10 cellular contexts compared by ENCODE assay signal in the genomic region with DNA sequence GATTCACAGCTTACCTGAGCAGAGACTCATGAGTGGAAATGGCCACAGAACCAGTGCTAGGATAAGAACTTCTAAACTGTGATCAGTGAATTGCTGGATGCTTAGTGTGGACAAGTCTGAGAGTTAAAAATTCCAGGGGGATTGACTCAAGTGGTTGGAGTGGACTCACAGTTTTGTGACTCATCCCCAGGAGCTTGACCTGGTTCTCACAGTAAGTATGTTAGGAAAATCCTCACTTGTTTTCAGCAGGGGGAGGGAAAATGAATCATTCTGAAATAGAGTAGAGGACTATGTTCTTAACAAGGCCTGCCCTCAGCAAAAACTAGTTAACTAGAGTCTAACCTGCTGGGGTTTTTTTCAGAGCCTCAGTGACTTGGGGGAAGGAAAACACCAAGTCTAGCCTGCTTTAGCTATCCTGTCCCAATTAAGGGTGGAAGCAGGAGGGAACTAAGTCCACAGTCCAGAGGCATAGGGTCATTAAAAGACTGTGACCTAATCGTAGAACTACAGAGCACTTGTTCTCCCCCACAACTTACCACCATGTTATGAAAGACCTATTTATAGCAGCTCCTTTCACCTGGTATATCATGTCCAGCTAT. TPM values are rescaled to one million over a fixed set of nuclear protein-coding genes. Genes with fewer than 3 reads are reported as not detected.
DNase-seq lines count a peak whose midpoint lies in the region; ATAC-seq lines count a peak whose summit lies in the region.
"Had no signal": no experiment of that assay in that cellular context is flagged by ENCODE, and none has a peak within 500 bp of the region (broad histone marks: within the 10 kb centered on the region; RNA-seq: fewer than 3 reads in every experiment).

No MANE protein-coding gene starts in this region.

- H3K18ac ChIP-seq in mesenchymal stem cell (ENCODE audit: low read depth in 1 of 2, low read length in 2 of 2): peak overlapping the region in 1 of 2 experiments; percentile 52

- peak overlapping the region; percentile 10 for H2BK5ac ChIP-seq in mesenchymal stem cell (ENCODE audit: low read depth, low read length, poor library complexity, severe bottlenecking)

- H3K23ac ChIP-seq in mesenchymal stem cell (ENCODE audit: low read length in 2 of 2): no peak overlapping the region

- H2BK120ac ChIP-seq in mesenchymal stem cell (ENCODE audit: low read depth, low read length): no peak overlapping the region

- H3K9ac ChIP-seq in mesenchymal stem cell (ENCODE audit: low read length): peak overlapping the region; percentile 34
- H3K9ac ChIP-seq: neural progenitor cell had no signal

- no peak overlapping the region for H4K8ac ChIP-seq in mesenchymal stem cell (ENCODE audit: low read length)

- peak overlapping the region; percentile 13 for H3K4me2 ChIP-seq in mesenchymal stem cell (ENCODE audit: low read length, poor library complexity, severe bottlenecking)
- H3K4me2 ChIP-seq: neural progenitor cell had no signal

- peak overlapping the region; percentile 91 for H3K27ac ChIP-seq in mesenchymal stem cell (ENCODE audit: low read length, poor library complexity, severe bottlenecking)
- H3K27ac ChIP-seq: neural progenitor cell had no signal

- H3K4me1 ChIP-seq in mesenchymal stem cell (ENCODE audit: control insufficient read depth, insufficient read depth, low read depth, low read length): peaks cover 6% of the 10 kb centered on the region
- H3K4me1 ChIP-seq: neural progenitor cell had no signal

- no CpG with 5 or more reads among the region's 1 CpG for WGBS in mesenchymal stem cell

- peak overlapping the region in 1 of 2 experiments; percentile 5 for H3K4me3 ChIP-seq in mesenchymal stem cell (ENCODE audit: insufficient read depth in 1 of 2, low read depth in 1 of 2, low read length in 2 of 2)
- H3K4me3 ChIP-seq: neural progenitor cell had no signal

- no peak for ATAC-seq in GM19023 (IDR thresholded peaks at IDR 0.05; ENCODE audit: unreplicated experiment)

- no peak overlapping the region for H2BK15ac ChIP-seq in mesenchymal stem cell (ENCODE audit: low read depth, poor library complexity, severe bottlenecking)

- DNase-seq in AG08395 (ENCODE audit: low spot score) (peak; percentile 91), LoVo (ENCODE audit: low spot score) (peak; percentile 59), dedifferentiated amniotic fluid mesenchymal stem cell (ENCODE audit: extremely low spot score) (peak; percentile 96), mesenchymal stem cell (peak; percentile 99), GM19240 (ENCODE audit: insufficient read length, low spot score) (no peak), Ammon's horn (ENCODE audit: low spot score) (no peak), activated gamma-delta T cell (lab: John Stamatoyannopoulos, UW) (no peak)
- DNase-seq: KBM-7 had no signal

- no peak overlapping the region for H2BK12ac ChIP-seq in mesenchymal stem cell (ENCODE audit: low read length in 2 of 2)

- H4K91ac ChIP-seq in mesenchymal stem cell (ENCODE audit: low read length): no peak overlapping the region

- H3K36me3 ChIP-seq in mesenchymal stem cell (ENCODE audit: control insufficient read depth in 1 of 2, insufficient read depth in 2 of 2, low read depth in 1 of 2, low read length in 2 of 2): no peaks in the 10 kb centered on the region
- H3K36me3 ChIP-seq: neural progenitor cell had no signal

- no peaks in the 10 kb centered on the region for H3K27me3 ChIP-seq in mesenchymal stem cell (ENCODE audit: control insufficient read depth in 1 of 2, insufficient read depth in 1 of 2, low read length in 2 of 2)

- no peak overlapping the region for H2AFZ ChIP-seq in mesenchymal stem cell (ENCODE audit: low read depth, low read length)
- H2AFZ ChIP-seq: neural progenitor cell had no signal

- H3K9me3 ChIP-seq in mesenchymal stem cell (ENCODE audit: control insufficient read depth, low read length): no peaks in the 10 kb centered on the region

- peaks cover 9% of the 10 kb centered on the region for H3K79me1 ChIP-seq in mesenchymal stem cell (replicated peaks; ENCODE audit: low read length, poor library complexity, severe bottlenecking)

- H3K4ac ChIP-seq in mesenchymal stem cell (ENCODE audit: low read depth in 1 of 2, low read length in 2 of 2): peak overlapping the region in 1 of 2 experiments; percentile 69

- no peak overlapping the region for H3K14ac ChIP-seq in mesenchymal stem cell (ENCODE audit: low read length in 2 of 2)

- peak overlapping the region; percentile 78 for H2AK5ac ChIP-seq in mesenchymal stem cell (ENCODE audit: low read length, severe bottlenecking)

RNA-seq across cellular contexts. Expression of gene CDC73, which starts 6.1 kb away (rescaled TPM):
- 24.8 TPM for polyA plus RNA-seq in mesenchymal stem cell (2013, experiment 1 of 2)
- polyA plus RNA-seq in mesenchymal stem cell (2013, experiment 2 of 2): 25.1 TPM

RNA-seq across cellular contexts. Expression of gene GLRX2, which starts 10.5 kb away (rescaled TPM):
- polyA plus RNA-seq in mesenchymal stem cell (2013, experiment 1 of 2): 28.8 TPM
- 29.9 TPM for polyA plus RNA-seq in mesenchymal stem cell (2013, experiment 2 of 2)

RNA-seq across cellular contexts. Expression of gene RO60, which starts 56.3 kb away (rescaled TPM):
- 31.3 TPM for polyA plus RNA-seq in mesenchymal stem cell (2013, experiment 1 of 2)
- polyA plus RNA-seq in mesenchymal stem cell (2013, experiment 2 of 2): 28.6 TPM

RNA-seq across cellular contexts. Expression of gene UCHL5, which starts 56.6 kb away (rescaled TPM):
- polyA plus RNA-seq in mesenchymal stem cell (2013, experiment 1 of 2): 21.6 TPM
- 22.2 TPM for polyA plus RNA-seq in mesenchymal stem cell (2013, experiment 2 of 2)

Comparison
In these comparisons a context has a peak if more than half of its experiments do, and no peak if none do; other contexts are left out.
1. DNase-seq: peak in AG08395 (single experiment), LoVo (single experiment), dedifferentiated amniotic fluid mesenchymal stem cell (single experiment) and mesenchymal stem cell (single experiment); none in GM19240 (single experiment), Ammon's horn (single experiment) and activated gamma-delta T cell (single experiment).